In genomic region chr4:6221851-6222760, GRCh38 we compare ENCODE assay signal across 8 cellular contexts. TPM values are rescaled to one million over a fixed set of nuclear protein-coding genes. Genes with fewer than 3 reads are reported as not detected.
DNase-seq lines count a peak whose midpoint lies in the region; ATAC-seq and TF ChIP-seq lines count a peak whose summit lies in the region.

No MANE protein-coding gene starts in this region.

- peaks cover 3% of the 10 kb centered on the region for H3K27me3 Mint-ChIP-seq in endothelial cell (ENCODE audit: unreplicated experiment)
- peaks cover 44 to 71% (median 68%) of the 10 kb centered on the region in 5 donors for H3K27me3 Mint-ChIP-seq in naive thymus-derived CD4-positive, alpha-beta T cell

- no peaks in the 10 kb centered on the region for H3K36me3 Mint-ChIP-seq in endothelial cell (ENCODE audit: low read depth, unreplicated experiment)
- H3K36me3 Mint-ChIP-seq in naive thymus-derived CD4-positive, alpha-beta T cell, result no peaks in the 10 kb centered on the region

- H3K9me3 Mint-ChIP-seq in endothelial cell (ENCODE audit: unreplicated experiment), result no peaks in the 10 kb centered on the region
- peaks cover 0 to 29% (median 7%) of the 10 kb centered on the region in 11 donors for H3K9me3 Mint-ChIP-seq in naive thymus-derived CD4-positive, alpha-beta T cell

- peaks cover 0 to 4% of the 10 kb centered on the region in 2 donors for H3K4me1 ChIP-seq in naive thymus-derived CD4-positive, alpha-beta T cell (ENCODE audit: control insufficient read depth in 2 of 2, insufficient read depth in 2 of 2, low read length in 2 of 2)

- DNase-seq in DMS53 (lab: John Stamatoyannopoulos, UW), result peak; percentile 91
- peak; percentile 48 for DNase-seq in NCI-H345 treated with DMSO at 0.1 percent for 48 hours (lab: John Stamatoyannopoulos, UW; ENCODE audit: unreplicated experiment)
- peak; percentile 81 for DNase-seq in endothelial cell (ENCODE audit: low spot score)
- no peak for DNase-seq in naive thymus-derived CD4-positive, alpha-beta T cell
- DNase-seq in effector CD8-positive, alpha-beta T cell (lab: John Stamatoyannopoulos, UW), result no peak

- TF ChIP-seq CTCF in endothelial cell (IDR thresholded peaks at IDR 0.05; ENCODE audit: unreplicated experiment), result no peak

- H3K27ac ChIP-seq in naive thymus-derived CD4-positive, alpha-beta T cell (ENCODE audit: low read depth, low read length), result no peak overlapping the region

- intact Hi-C loops in naive thymus-derived CD4-positive, alpha-beta T cell (cut with micrococcal nuclease), result no loop called here

- peaks cover 0 to 4% of the 10 kb centered on the region in 2 donors for H3K27me3 ChIP-seq in naive thymus-derived CD4-positive, alpha-beta T cell (ENCODE audit: control insufficient read depth in 2 of 2, insufficient read depth in 2 of 2, low read length in 2 of 2)

- H3K4me1 Mint-ChIP-seq in endothelial cell (ENCODE audit: unreplicated experiment), result no peaks in the 10 kb centered on the region
- peaks cover 0 to 4% (median 0%) of the 10 kb centered on the region in 7 donors for H3K4me1 Mint-ChIP-seq in naive thymus-derived CD4-positive, alpha-beta T cell

- CTCF ChIA-PET in naive thymus-derived CD4-positive, alpha-beta T cell (lab: Charles Lee), result no interaction called here

- H3K9me3 ChIP-seq in naive thymus-derived CD4-positive, alpha-beta T cell (ENCODE audit: control insufficient read depth in 2 of 3, low read length in 3 of 3), result peaks cover 0 to 5% (median 0%) of the 10 kb centered on the region in 3 experiments

- no peak overlapping the region for H3K27ac Mint-ChIP-seq in endothelial cell (ENCODE audit: unreplicated experiment)
- no peak overlapping the region for H3K27ac Mint-ChIP-seq in naive thymus-derived CD4-positive, alpha-beta T cell

- H3K36me3 ChIP-seq in naive thymus-derived CD4-positive, alpha-beta T cell (ENCODE audit: control insufficient read depth in 2 of 3, insufficient read depth in 3 of 3, low read length in 3 of 3), result no peaks in the 10 kb centered on the region

- POLR2A ChIA-PET in naive thymus-derived CD4-positive, alpha-beta T cell (lab: Charles Lee), result no interaction called here

- peak overlapping the region; percentile 77 for H3K4me3 Mint-ChIP-seq in endothelial cell (ENCODE audit: unreplicated experiment)
- peak overlapping the region in 1 of 10 donors; percentile 14 for H3K4me3 Mint-ChIP-seq in naive thymus-derived CD4-positive, alpha-beta T cell

- H3K4me3 ChIP-seq in naive thymus-derived CD4-positive, alpha-beta T cell (ENCODE audit: low read length), result no peak overlapping the region

- peak; percentile 72 for ATAC-seq in naive thymus-derived CD4-positive, alpha-beta T cell
- ATAC-seq in HG02885 (IDR thresholded peaks at IDR 0.05; ENCODE audit: poor library complexity, unreplicated experiment) (no peak), HG03521 (IDR thresholded peaks at IDR 0.05; ENCODE audit: unreplicated experiment) (no peak), HG03565 (IDR thresholded peaks at IDR 0.05; ENCODE audit: unreplicated experiment) (no peak)

RNA-seq across cellular contexts. Expression of gene JAKMIP1, which starts 21.8 kb away (rescaled TPM):
- total RNA-seq in endothelial cell (ENCODE audit: unreplicated experiment), result not detected
- 10 to 100 TPM in 1 of 5 experiments, 1 to 10 TPM in 1, under 1 TPM in 1, not detected in 2; 0.66 to 15.3 (median 4.1) TPM for total RNA-seq in naive thymus-derived CD4-positive, alpha-beta T cell
- polyA plus RNA-seq in naive thymus-derived CD4-positive, alpha-beta T cell, result under 1 TPM in 1 of 2 donors, not detected in 1; 0.21 TPM

RNA-seq across cellular contexts. Expression of gene WFS1, which starts 47.5 kb away (rescaled TPM):
- total RNA-seq in endothelial cell (ENCODE audit: unreplicated experiment), result 53.2 TPM
- 1 to 10 TPM; 2.8 to 6.7 (median 4.4) TPM for total RNA-seq in naive thymus-derived CD4-positive, alpha-beta T cell
- polyA plus RNA-seq in naive thymus-derived CD4-positive, alpha-beta T cell, result 1 to 10 TPM; 3.2 to 5.2 TPM

Comparison
In these comparisons a context has a peak if more than half of its experiments do, and no peak if none do; other contexts are left out.
1. DNase-seq: peak in DMS53 (single experiment), NCI-H345 treated with DMSO at 0.1 percent for 48 hours (single experiment) and endothelial cell (single experiment); none in naive thymus-derived CD4-positive, alpha-beta T cell (0 of 9) and effector CD8-positive, alpha-beta T cell (single experiment).